21 cellular contexts compared by ENCODE assay signal in genomic region chr15:46316024-46316423, GRCh38.
"Had no signal": no experiment of that assay in that cellular context is flagged by ENCODE, and none has a peak within 500 bp of the region (broad histone marks: within the 10 kb centered on the region; RNA-seq: fewer than 3 reads in every experiment).

No MANE protein-coding gene starts in this region.

- H2AFZ ChIP-seq: neural progenitor cell had no signal

- H3K9me3 ChIP-seq: left lung, prostate gland, sigmoid colon, thoracic aorta, tibial nerve, upper lobe of left lung, uterus had no signal

- H3K4me1 ChIP-seq: left lung, neural progenitor cell, prostate gland, sigmoid colon, tibial nerve, upper lobe of left lung, uterus had no signal

- FAIRE-seq: colon, frontal cortex had no signal

- H3K9ac ChIP-seq: neural progenitor cell had no signal

- DNase-seq: central memory CD4-positive, alpha-beta T cell; dorsolateral prefrontal cortex; effector CD4-positive, alpha-beta T cell; hypothalamus; immature natural killer cell; islet precursor cell; kidney glomerular epithelial cell; left lung; right cardiac atrium; sigmoid colon; stimulated activated CD4-positive, alpha-beta T cell treated with anti-CD3 and anti-CD28 coated beads, Interleukin-4, amount 100 ng/mL, for 4 hours; upper lobe of left lung; uterus had no signal

- H3K27ac ChIP-seq: dorsolateral prefrontal cortex, left lung, neural progenitor cell, prostate gland, sigmoid colon, thoracic aorta, tibial nerve, upper lobe of left lung, uterus had no signal

- H3K27me3 ChIP-seq: left lung, neural progenitor cell, sigmoid colon, tibial nerve, upper lobe of left lung, uterus had no signal

- H3K4me3 ChIP-seq: dorsolateral prefrontal cortex, left lung, lung, neural progenitor cell, prostate gland, sigmoid colon, thoracic aorta, tibial nerve, upper lobe of left lung, uterus had no signal

- ATAC-seq: left lung; natural killer cell treated with Interleukin-12 subunit alpha and Interleukin-12 subunit beta and Interleukin-15 and Interleukin-18, amount 100 ng/mL, for 72 hours had no signal

- H3K4me2 ChIP-seq: neural progenitor cell had no signal

- H3K36me3 ChIP-seq: left lung, neural progenitor cell, prostate gland, sigmoid colon, thoracic aorta, tibial nerve, upper lobe of left lung, uterus had no signal
